Comparison of ENCODE assay signal across 2 cellular contexts in the genomic region with DNA sequence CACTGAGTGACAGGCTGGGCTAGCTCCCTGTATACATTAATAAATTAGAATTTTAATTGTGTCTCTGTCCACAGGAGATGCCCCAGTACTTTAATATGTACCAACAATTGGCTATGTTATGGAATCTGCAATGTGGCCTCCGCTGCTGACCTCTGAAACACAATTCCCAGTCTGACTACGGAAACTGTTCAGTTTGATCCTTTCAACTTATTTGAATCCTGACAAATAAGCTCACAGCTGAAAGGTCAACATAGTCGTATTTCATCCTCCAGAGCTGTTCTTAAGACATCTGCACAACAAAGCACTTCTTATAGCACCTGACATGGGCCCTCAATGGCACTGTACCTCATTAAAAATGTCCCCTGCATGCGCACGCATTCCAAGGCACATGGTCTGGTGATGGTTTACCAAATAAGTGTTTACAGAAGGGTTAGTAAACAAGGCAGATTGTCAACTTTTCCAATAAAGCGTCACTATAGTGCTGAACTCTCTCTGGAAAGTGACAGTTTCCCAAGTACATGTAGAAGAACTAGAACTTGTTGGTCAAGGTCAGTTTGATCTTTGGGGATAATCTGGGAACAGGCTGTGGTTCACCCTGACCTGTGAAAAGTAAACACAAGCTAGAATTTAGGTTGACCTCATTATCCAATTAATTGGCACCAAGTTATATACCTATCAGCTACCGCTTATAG.
TF ChIP-seq lines count a peak whose summit lies in the region.

No MANE protein-coding gene starts in this region.

TF ChIP-seq in A549, 52 proteins besides CTCF, POLR2A, EP300 and RAD21 (continued from another document):
- TF ChIP-seq, protein P1, sequence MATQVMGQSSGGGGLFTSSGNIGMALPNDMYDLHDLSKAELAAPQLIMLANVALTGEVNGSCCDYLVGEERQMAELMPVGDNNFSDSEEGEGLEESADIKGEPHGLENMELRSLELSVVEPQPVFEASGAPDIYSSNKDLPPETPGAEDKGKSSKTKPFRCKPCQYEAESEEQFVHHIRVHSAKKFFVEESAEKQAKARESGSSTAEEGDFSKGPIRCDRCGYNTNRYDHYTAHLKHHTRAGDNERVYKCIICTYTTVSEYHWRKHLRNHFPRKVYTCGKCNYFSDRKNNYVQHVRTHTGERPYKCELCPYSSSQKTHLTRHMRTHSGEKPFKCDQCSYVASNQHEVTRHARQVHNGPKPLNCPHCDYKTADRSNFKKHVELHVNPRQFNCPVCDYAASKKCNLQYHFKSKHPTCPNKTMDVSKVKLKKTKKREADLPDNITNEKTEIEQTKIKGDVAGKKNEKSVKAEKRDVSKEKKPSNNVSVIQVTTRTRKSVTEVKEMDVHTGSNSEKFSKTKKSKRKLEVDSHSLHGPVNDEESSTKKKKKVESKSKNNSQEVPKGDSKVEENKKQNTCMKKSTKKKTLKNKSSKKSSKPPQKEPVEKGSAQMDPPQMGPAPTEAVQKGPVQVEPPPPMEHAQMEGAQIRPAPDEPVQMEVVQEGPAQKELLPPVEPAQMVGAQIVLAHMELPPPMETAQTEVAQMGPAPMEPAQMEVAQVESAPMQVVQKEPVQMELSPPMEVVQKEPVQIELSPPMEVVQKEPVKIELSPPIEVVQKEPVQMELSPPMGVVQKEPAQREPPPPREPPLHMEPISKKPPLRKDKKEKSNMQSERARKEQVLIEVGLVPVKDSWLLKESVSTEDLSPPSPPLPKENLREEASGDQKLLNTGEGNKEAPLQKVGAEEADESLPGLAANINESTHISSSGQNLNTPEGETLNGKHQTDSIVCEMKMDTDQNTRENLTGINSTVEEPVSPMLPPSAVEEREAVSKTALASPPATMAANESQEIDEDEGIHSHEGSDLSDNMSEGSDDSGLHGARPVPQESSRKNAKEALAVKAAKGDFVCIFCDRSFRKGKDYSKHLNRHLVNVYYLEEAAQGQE (IDR thresholded peaks at IDR 0.05), result no peak
- TF ChIP-seq MYC (IDR thresholded peaks at IDR 0.05; ENCODE audit: borderline replicate concordance, low read length) (no peak), RFX5 (IDR thresholded peaks at IDR 0.05) (no peak), FOSB (CRISPR knock-in tag; IDR thresholded peaks at IDR 0.05) (no peak)
- TF ChIP-seq, protein P2, sequence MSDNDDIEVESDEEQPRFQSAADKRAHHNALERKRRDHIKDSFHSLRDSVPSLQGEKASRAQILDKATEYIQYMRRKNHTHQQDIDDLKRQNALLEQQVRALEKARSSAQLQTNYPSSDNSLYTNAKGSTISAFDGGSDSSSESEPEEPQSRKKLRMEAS (IDR thresholded peaks at IDR 0.05), result no peak
TF ChIP-seq in A549: peak in this region for 0.

TF ChIP-seq in IMR-90, 13 proteins besides CTCF, POLR2A, EP300 and RAD21 (continued from another document):
- TF ChIP-seq CHD1 (IDR thresholded peaks at IDR 0.05; ENCODE audit: low read depth, low read length) (no peak), FOS (IDR thresholded peaks at IDR 0.05; ENCODE audit: low read depth, low read length) (no peak), BHLHE40 (IDR thresholded peaks at IDR 0.05; ENCODE audit: low read depth, low read length) (no peak), CEBPB (IDR thresholded peaks at IDR 0.05; ENCODE audit: low read depth, low read length) (no peak), RFX5 (IDR thresholded peaks at IDR 0.05; ENCODE audit: low read depth, low read length) (no peak)
- TF ChIP-seq, protein P3, sequence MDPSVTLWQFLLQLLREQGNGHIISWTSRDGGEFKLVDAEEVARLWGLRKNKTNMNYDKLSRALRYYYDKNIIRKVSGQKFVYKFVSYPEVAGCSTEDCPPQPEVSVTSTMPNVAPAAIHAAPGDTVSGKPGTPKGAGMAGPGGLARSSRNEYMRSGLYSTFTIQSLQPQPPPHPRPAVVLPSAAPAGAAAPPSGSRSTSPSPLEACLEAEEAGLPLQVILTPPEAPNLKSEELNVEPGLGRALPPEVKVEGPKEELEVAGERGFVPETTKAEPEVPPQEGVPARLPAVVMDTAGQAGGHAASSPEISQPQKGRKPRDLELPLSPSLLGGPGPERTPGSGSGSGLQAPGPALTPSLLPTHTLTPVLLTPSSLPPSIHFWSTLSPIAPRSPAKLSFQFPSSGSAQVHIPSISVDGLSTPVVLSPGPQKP (IDR thresholded peaks at IDR 0.05; ENCODE audit: borderline replicate concordance, low read depth, low read length), result no peak
- TF ChIP-seq, protein P4, sequence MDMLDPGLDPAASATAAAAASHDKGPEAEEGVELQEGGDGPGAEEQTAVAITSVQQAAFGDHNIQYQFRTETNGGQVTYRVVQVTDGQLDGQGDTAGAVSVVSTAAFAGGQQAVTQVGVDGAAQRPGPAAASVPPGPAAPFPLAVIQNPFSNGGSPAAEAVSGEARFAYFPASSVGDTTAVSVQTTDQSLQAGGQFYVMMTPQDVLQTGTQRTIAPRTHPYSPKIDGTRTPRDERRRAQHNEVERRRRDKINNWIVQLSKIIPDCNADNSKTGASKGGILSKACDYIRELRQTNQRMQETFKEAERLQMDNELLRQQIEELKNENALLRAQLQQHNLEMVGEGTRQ (IDR thresholded peaks at IDR 0.05; ENCODE audit: low read depth, low read length), result no peak
